Comparison of ENCODE assay signal across 12 cellular contexts in genomic region chr19:14758816-14759215, GRCh38. TPM values are rescaled to one million over a fixed set of nuclear protein-coding genes. Genes with fewer than 3 reads are reported as not detected.
A peak's percentile ranks its signal among the peaks of the same experiment; 100 is the strongest.
DNase-seq lines count a peak whose midpoint lies in the region; ATAC-seq and TF ChIP-seq lines count a peak whose summit lies in the region.
"Had no signal": no experiment of that assay in that cellular context is flagged by ENCODE, and none has a peak within 500 bp of the region (broad histone marks: within the 10 kb centered on the region; RNA-seq: fewer than 3 reads in every experiment).

No MANE protein-coding gene starts in this region.

- H3K9me3 Mint-ChIP-seq in WTC11: peaks cover 6% of the 10 kb centered on the region
- H3K9me3 Mint-ChIP-seq: activated T-helper 2 cell treated with anti-CD3 and anti-CD28 coated beads, Interferon-gamma antibody, Interleukin-2, Interleukin-4, amounts not matched to agents 10 μg/mL and 5 μg/mL and 100 μg/mL, durations not matched to agents 14 hours and 24 hours and 36 hours had no signal

- H3K27ac Mint-ChIP-seq in WTC11: peak overlapping the region; percentile 90
- H3K27ac Mint-ChIP-seq: activated T-helper 2 cell treated with anti-CD3 and anti-CD28 coated beads, Interferon-gamma antibody, Interleukin-2, Interleukin-4, amounts not matched to agents 10 μg/mL and 5 μg/mL and 100 μg/mL, durations not matched to agents 14 hours and 24 hours and 36 hours had no signal

- H3K36me3 Mint-ChIP-seq in WTC11: peaks cover 14% of the 10 kb centered on the region

- DNase-seq in COLO668 (lab: John Stamatoyannopoulos, UW; ENCODE audit: unreplicated experiment): peak; percentile 8
- peak; percentile 3 for DNase-seq in NCI-H128 (lab: John Stamatoyannopoulos, UW; ENCODE audit: unreplicated experiment)
- peak; percentile 54 for DNase-seq in WTC11 (ENCODE audit: low spot score)
- peak; percentile 75 for DNase-seq in islet precursor cell
- no peak for DNase-seq in AG08395 (ENCODE audit: low spot score)
- DNase-seq in EL: no peak
- no peak for DNase-seq in stimulated activated naive CD8-positive, alpha-beta T cell treated with anti-CD3 and anti-CD28 coated beads, Interleukin-15, Interleukin-2, amounts not matched to agents 100 U/mL and 50 U/mL, for 24 hours
- DNase-seq: activated CD4-positive, alpha-beta T cell treated with anti-CD3 and anti-CD28 coated beads for 4 hours; Kasumi-1; transverse colon had no signal

- no peaks in the 10 kb centered on the region; the same call in none of the 2 replicates for H3K27me3 Mint-ChIP-seq in WTC11 (ENCODE audit: low read depth)

- TF ChIP-seq CTCF in WTC11 (IDR thresholded peaks at IDR 0.05): no peak

- H3K4me1 Mint-ChIP-seq in WTC11: peaks cover 20% of the 10 kb centered on the region

- CTCF ChIA-PET in WTC11 (lab: Charles Lee): interaction anchor here (0.6 to 1.8 kb wide), 10 partner anchors 18 to 1684 kb away, joined by 3 to 8 read pairs (median 4); no protein-coding TSS in a partner anchor

- peak; percentile 93 for ATAC-seq in WTC11
- ATAC-seq in HG02970 (IDR thresholded peaks at IDR 0.05; ENCODE audit: low FRiP score, unreplicated experiment): no peak
- ATAC-seq in stimulated activated naive CD8-positive, alpha-beta T cell treated with anti-CD3 and anti-CD28 coated beads, Interleukin-15, Interleukin-2, amounts not matched to agents 100 U/mL and 50 U/mL, for 24 hours: no peak

- peak overlapping the region; percentile 58 for H3K4me3 Mint-ChIP-seq in WTC11

- POLR2A ChIA-PET in WTC11 (lab: Charles Lee): interaction anchor here (0.6 to 0.7 kb wide), 5 partner anchors 24 to 209 kb away, joined by 3 to 6 read pairs (median 3); no protein-coding TSS in a partner anchor

TF ChIP-seq in WTC11, 78 proteins besides CTCF, POLR2A, EP300 and RAD21 (continues in another document):
- 0 out of 2 replicates have a peak, but pooled peaks have one; percentile 20 for TF ChIP-seq ZNF423 (CRISPR knock-in tag; IDR thresholded peaks at IDR 0.05)
- TF ChIP-seq FOXP1 (CRISPR knock-in tag; IDR thresholded peaks at IDR 0.05; ENCODE audit: borderline replicate concordance): no peak
- no peak for TF ChIP-seq HMGXB4 (CRISPR knock-in tag; IDR thresholded peaks at IDR 0.05)
- TF ChIP-seq ELF4 (CRISPR knock-in tag; IDR thresholded peaks at IDR 0.05; ENCODE audit: low read depth): no peak
- TF ChIP-seq SP1 (CRISPR knock-in tag; conservative IDR thresholded peaks at IDR 0.05): 0 out of 2 replicates have a peak, but pooled peaks have one; percentile 39
- no peak for TF ChIP-seq SMAD4 (CRISPR knock-in tag; IDR thresholded peaks at IDR 0.05)
- no peak for TF ChIP-seq TEAD1 (CRISPR knock-in tag; IDR thresholded peaks at IDR 0.05)
- no peak for TF ChIP-seq MYBL2 (CRISPR knock-in tag; IDR thresholded peaks at IDR 0.05)
- TF ChIP-seq ERG (CRISPR knock-in tag; IDR thresholded peaks at IDR 0.05): no peak
- TF ChIP-seq ZNF263 (CRISPR knock-in tag; IDR thresholded peaks at IDR 0.05; ENCODE audit: low read depth): no peak
- no peak for TF ChIP-seq FOXJ3 (CRISPR knock-in tag; IDR thresholded peaks at IDR 0.05; ENCODE audit: borderline replicate concordance)
- no peak for TF ChIP-seq FOXP4 (CRISPR knock-in tag; IDR thresholded peaks at IDR 0.05)
- TF ChIP-seq MAX (CRISPR knock-in tag; IDR thresholded peaks at IDR 0.05): peak; percentile 69; the same call in 1 of the 2 replicates
- TF ChIP-seq SOX15 (CRISPR knock-in tag; IDR thresholded peaks at IDR 0.05): no peak
- no peak for TF ChIP-seq ETV6 (CRISPR knock-in tag; IDR thresholded peaks at IDR 0.05)
- TF ChIP-seq MXD4 (CRISPR knock-in tag; IDR thresholded peaks at IDR 0.05; ENCODE audit: borderline replicate concordance): no peak
- no peak for TF ChIP-seq E2F1 (CRISPR knock-in tag; IDR thresholded peaks at IDR 0.05)
- TF ChIP-seq ZNF138 (CRISPR knock-in tag; conservative IDR thresholded peaks at IDR 0.05): no peak
- no peak for TF ChIP-seq JUN (CRISPR knock-in tag; IDR thresholded peaks at IDR 0.05)
- no peak for TF ChIP-seq ZNF416 (CRISPR knock-in tag; IDR thresholded peaks at IDR 0.05)
- TF ChIP-seq PREB (CRISPR knock-in tag; IDR thresholded peaks at IDR 0.05; ENCODE audit: borderline replicate concordance): no peak
- no peak for TF ChIP-seq TEAD4 (CRISPR knock-in tag; IDR thresholded peaks at IDR 0.05)
- TF ChIP-seq NFYB (CRISPR knock-in tag; conservative IDR thresholded peaks at IDR 0.05; ENCODE audit: low read depth): no peak
- no peak for TF ChIP-seq ATF2 (CRISPR knock-in tag; IDR thresholded peaks at IDR 0.05; ENCODE audit: borderline replicate concordance, low read depth)

RNA-seq across cellular contexts. Expression of gene ADGRE2, which starts 19.5 kb away (rescaled TPM):
- 3.0 to 4.0 TPM (median 3.2 TPM) in 3 replicates for total RNA-seq in WTC11 (2021)

Comparison
In these comparisons a context has a peak if more than half of its experiments do, and no peak if none do; other contexts are left out.
1. DNase-seq: peak in COLO668 (single experiment), NCI-H128 (single experiment), WTC11 (single experiment) and islet precursor cell (single experiment); none in AG08395 (single experiment), EL (single experiment) and stimulated activated naive CD8-positive, alpha-beta T cell treated with anti-CD3 and anti-CD28 coated beads, Interleukin-15, Interleukin-2, amounts not matched to agents 100 U/mL and 50 U/mL, for 24 hours (single experiment).